In the genomic region with DNA sequence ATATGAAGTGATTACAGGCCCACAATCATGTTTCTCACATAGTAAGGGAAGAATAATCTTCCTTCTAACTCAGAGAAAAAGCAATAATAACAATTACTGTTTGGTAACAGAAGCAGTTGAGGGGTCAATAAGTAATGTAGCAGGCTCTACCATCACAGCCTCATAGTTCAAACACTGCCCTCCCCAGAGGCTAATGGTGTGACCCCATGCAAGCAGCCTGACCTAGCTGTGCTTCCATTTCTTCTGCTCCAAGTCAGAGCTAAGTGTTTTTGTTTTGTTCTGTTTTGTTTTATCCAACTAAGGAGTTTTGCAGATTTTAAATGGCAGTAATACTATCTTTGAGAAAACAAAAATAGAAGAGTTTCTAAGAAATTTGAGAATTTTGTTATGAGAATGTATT, we compare ENCODE assay signal across 26 cellular contexts. TPM values are rescaled to one million over a fixed set of nuclear protein-coding genes. Genes with fewer than 3 reads are reported as not detected.
"Had no signal": no experiment of that assay in that cellular context is flagged by ENCODE, and none has a peak within 500 bp of the region (broad histone marks: within the 10 kb centered on the region; RNA-seq: fewer than 3 reads in every experiment).

No MANE protein-coding gene starts in this region.

- H3K4me3 Mint-ChIP-seq: activated CD4-positive, alpha-beta memory T cell treated with anti-CD3 and anti-CD28 coated beads, Interleukin-2, amount 10 ng/mL, durations not matched to agents 7 days and 5 days; activated T-cell treated with anti-CD3 and anti-CD28 coated beads, Interleukin-2, amount 50 U/mL, for 24 hours; activated T-helper 17 cell treated with anti-CD3 and anti-CD28 coated beads, Interleukin-2, amount 50 U/mL, for 72 hours; central memory CD8-positive, alpha-beta T cell; nephron had no signal

- H3K36me3 ChIP-seq: breast epithelium, heart left ventricle, left lung, spleen, tibial nerve had no signal

- DNase-seq: activated CD4-positive, alpha-beta memory T cell treated with anti-CD3 and anti-CD28 coated beads, Interleukin-2, amount 10 ng/mL, durations not matched to agents 7 days and 5 days; activated CD4-positive, alpha-beta T cell treated with anti-CD3 and anti-CD28 coated beads for 48 hours; activated CD8-positive, alpha-beta memory T cell treated with anti-CD3 and anti-CD28 coated beads, Interleukin-2, amount 50 U/mL, for 48 hours; activated gamma-delta T cell treated with Interleukin-2 at 50 U/mL for 16 hours; activated naive CD4-positive, alpha-beta T cell treated with anti-CD3 and anti-CD28 coated beads, Interleukin-2, amount 50 U/mL, for 16 hours; activated T-cell treated with anti-CD3 and anti-CD28 coated beads, Interleukin-2, amount 50 U/mL, for 24 hours; amygdala; effector CD8-positive, alpha-beta T cell; foreskin fibroblast; kidney glomerular epithelial cell; left lung; occipital lobe; psoas muscle; spleen; stimulated activated naive CD4-positive, alpha-beta T cell; T-helper 9 cell had no signal

- H3K4me1 Mint-ChIP-seq: activated CD4-positive, alpha-beta memory T cell treated with anti-CD3 and anti-CD28 coated beads, Interleukin-2, amount 10 ng/mL, durations not matched to agents 7 days and 5 days; activated T-helper 17 cell treated with anti-CD3 and anti-CD28 coated beads, Interleukin-2, amount 50 U/mL, for 72 hours; central memory CD8-positive, alpha-beta T cell had no signal

- H3K9me3 ChIP-seq: breast epithelium, heart left ventricle, left lung, psoas muscle, spleen, tibial nerve had no signal

- H3K9me3 Mint-ChIP-seq: activated T-cell treated with anti-CD3 and anti-CD28 coated beads, Interleukin-2, amount 50 U/mL, for 24 hours; activated T-helper 17 cell treated with anti-CD3 and anti-CD28 coated beads, Interleukin-2, amount 50 U/mL, for 72 hours; nephron had no signal

- H3K27ac Mint-ChIP-seq: activated CD4-positive, alpha-beta memory T cell treated with anti-CD3 and anti-CD28 coated beads, Interleukin-2, amount 10 ng/mL, durations not matched to agents 7 days and 5 days; activated T-cell treated with anti-CD3 and anti-CD28 coated beads, Interleukin-2, amount 50 U/mL, for 24 hours; activated T-helper 17 cell treated with anti-CD3 and anti-CD28 coated beads, Interleukin-2, amount 50 U/mL, for 72 hours; nephron had no signal

- H3K27ac ChIP-seq: breast epithelium, heart left ventricle, left lung, parathyroid adenoma, psoas muscle, spleen, tibial nerve, VCaP had no signal

- H2AFZ ChIP-seq: parathyroid adenoma had no signal

- H3K27me3 Mint-ChIP-seq: activated CD4-positive, alpha-beta memory T cell treated with anti-CD3 and anti-CD28 coated beads, Interleukin-2, amount 10 ng/mL, durations not matched to agents 7 days and 5 days; activated T-cell treated with anti-CD3 and anti-CD28 coated beads, Interleukin-2, amount 50 U/mL, for 24 hours; activated T-helper 17 cell treated with anti-CD3 and anti-CD28 coated beads, Interleukin-2, amount 50 U/mL, for 72 hours; central memory CD8-positive, alpha-beta T cell had no signal

- H3K4me3 ChIP-seq: breast epithelium, heart left ventricle, left lung, psoas muscle, spleen, tibial nerve had no signal

- H3K4me1 ChIP-seq: breast epithelium, left lung, parathyroid adenoma, psoas muscle, spleen had no signal

- H3K27me3 ChIP-seq: breast epithelium, heart left ventricle, left lung, spleen, tibial nerve had no signal

- ATAC-seq: activated CD4-positive, CD25-positive, alpha-beta regulatory T cell treated with anti-CD3 and anti-CD28 coated beads, Interleukin-2, amount 50 U/mL, for 24 hours; activated T-helper 17 cell treated with anti-CD3 and anti-CD28 coated beads, Interleukin-2, amount 50 U/mL, for 72 hours; left lung; psoas muscle had no signal

RNA-seq across cellular contexts. Expression of gene GUCY1A2, which starts 48.6 kb away (rescaled TPM):
- total RNA-seq: activated CD4-positive, alpha-beta memory T cell treated with anti-CD3 and anti-CD28 coated beads, Interleukin-2, amount 10 ng/mL, durations not matched to agents 7 days and 5 days; T-helper 1 cell treated with Interleukin-12 subunit alpha and Interleukin-12 subunit beta and Interleukin-4 antibody, amounts not matched to agents 30 ng/mL and 1 ng/mL, for 36 hours had no signal
